ENCODE assay signal across 8 cellular contexts in genomic region chr5:85604786-85605185, GRCh38.
"Had no signal": no experiment of that assay in that cellular context is flagged by ENCODE, and none has a peak within 500 bp of the region (broad histone marks: within the 10 kb centered on the region; RNA-seq: fewer than 3 reads in every experiment).

No MANE protein-coding gene starts in this region.

- H3K9me3 Mint-ChIP-seq: IgD-negative memory B cell had no signal

- H3K4me1 Mint-ChIP-seq: IgD-negative memory B cell had no signal

- H3K36me3 Mint-ChIP-seq: IgD-negative memory B cell had no signal

- H3K4me3 ChIP-seq: K562 had no signal

- H3K27ac ChIP-seq: HL-60 had no signal

- H3K27ac Mint-ChIP-seq: IgD-negative memory B cell had no signal

- DNase-seq: IMR-90, KBM-7, KG1 had no signal

- H3K27me3 Mint-ChIP-seq: IgD-negative memory B cell had no signal

- ATAC-seq: HepG2, K562 had no signal

- H3K4me3 Mint-ChIP-seq: IgD-negative memory B cell had no signal

- FAIRE-seq: HepG2, HTR-8/SVneo, K562 had no signal
